10 cellular contexts compared by ENCODE assay signal in the genomic region with DNA sequence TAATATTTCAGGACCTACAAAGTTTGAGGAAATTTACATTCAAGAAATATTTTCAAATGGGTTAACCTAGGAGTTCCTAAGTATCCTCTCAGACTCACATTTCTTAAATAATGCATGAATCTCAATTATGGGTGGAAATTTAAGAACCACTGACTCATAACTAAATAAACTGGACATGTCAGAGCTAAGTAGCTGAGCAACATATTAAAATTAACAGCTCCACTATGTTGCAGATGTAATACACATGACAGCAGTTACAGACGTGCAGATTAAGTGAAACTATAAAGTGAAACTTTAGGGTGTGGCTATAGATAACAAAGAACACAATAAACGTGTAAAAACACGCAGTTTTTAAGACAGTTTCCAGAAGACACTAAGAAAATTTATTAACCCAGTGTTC. TPM values are rescaled to one million over a fixed set of nuclear protein-coding genes. Genes with fewer than 3 reads are reported as not detected.
A peak's percentile ranks its signal among the peaks of the same experiment; 100 is the strongest.
DNase-seq lines count a peak whose midpoint lies in the region; ATAC-seq and TF ChIP-seq lines count a peak whose summit lies in the region.
"Had no signal": no experiment of that assay in that cellular context is flagged by ENCODE, and none has a peak within 500 bp of the region (broad histone marks: within the 10 kb centered on the region; RNA-seq: fewer than 3 reads in every experiment).

No MANE protein-coding gene starts in this region.

- H3K27ac Mint-ChIP-seq in activated CD4-positive, alpha-beta T cell treated with anti-CD3 and anti-CD28 coated beads, Interleukin-2, amount 10 ng/mL, durations not matched to agents 7 days and 5 days = peak overlapping the region; percentile 20
- H3K27ac Mint-ChIP-seq in endothelial cell (ENCODE audit: unreplicated experiment) = no peak overlapping the region

- peak; percentile 90 for ATAC-seq in PC-3
- ATAC-seq in HG03139 (IDR thresholded peaks at IDR 0.05; ENCODE audit: unreplicated experiment) = no peak

- no TSS peak for BruUV-seq in PC-3 (replicated peaks; lab: Mats Ljungman, UMichigan)

- no peak for TF ChIP-seq POLR2A in suprapubic skin (IDR thresholded peaks at IDR 0.05)

- POLR2A ChIA-PET in activated CD4-positive, alpha-beta T cell treated with anti-CD3 and anti-CD28 coated beads, Interleukin-2, amount 10 ng/mL, durations not matched to agents 7 days and 5 days (lab: Charles Lee) = no interaction called here
- POLR2A ChIA-PET in PC-3 (lab: Charles Lee; ENCODE audit: unreplicated experiment) = interaction anchor here (0.6 kb wide), 1 partner anchor 231 kb away, joined by 5 read pairs; no protein-coding TSS in a partner anchor

- no peaks in the 10 kb centered on the region for H3F3A ChIP-seq in PC-3 (ENCODE audit: low read length, unreplicated experiment)

- H3K36me3 ChIP-seq in PC-3 (ENCODE audit: low read depth, low read length) (no peaks in the 10 kb centered on the region), suprapubic skin (peaks cover 3% of the 10 kb centered on the region)
- H3K36me3 ChIP-seq: upper lobe of left lung had no signal

- no peak overlapping the region for H3K9ac ChIP-seq in PC-3 (ENCODE audit: low read length)

- no peak for TF ChIP-seq EP300 in suprapubic skin (IDR thresholded peaks at IDR 0.05)

- no peaks in the 10 kb centered on the region for H3K9me3 Mint-ChIP-seq in activated CD4-positive, alpha-beta T cell treated with anti-CD3 and anti-CD28 coated beads, Interleukin-2, amount 10 ng/mL, durations not matched to agents 7 days and 5 days
- H3K9me3 Mint-ChIP-seq in endothelial cell (ENCODE audit: unreplicated experiment) = no peaks in the 10 kb centered on the region

- intact Hi-C loops in PC-3 (cut with micrococcal nuclease) = no loop called here

- no peaks in the 10 kb centered on the region for H3K36me3 Mint-ChIP-seq in activated CD4-positive, alpha-beta T cell treated with anti-CD3 and anti-CD28 coated beads, Interleukin-2, amount 10 ng/mL, durations not matched to agents 7 days and 5 days (ENCODE audit: low read depth)
- H3K36me3 Mint-ChIP-seq in endothelial cell (ENCODE audit: low read depth, unreplicated experiment) = no peaks in the 10 kb centered on the region

- CTCF ChIA-PET in activated CD4-positive, alpha-beta T cell treated with anti-CD3 and anti-CD28 coated beads, Interleukin-2, amount 10 ng/mL, durations not matched to agents 7 days and 5 days (lab: Charles Lee) = no interaction called here
- CTCF ChIA-PET in PC-3 (lab: Charles Lee) = interaction anchor here (0.6 to 1.2 kb wide), 2 partner anchors 24 to 25 kb away, joined by 3 to 10 read pairs; partner anchors contain the start of gene DNMBP

- TF ChIP-seq CTCF in PC-3 (conservative IDR thresholded peaks at IDR 0.05; ENCODE audit: low read depth, low read length) (no peak), fibroblast of villous mesenchyme (IDR thresholded peaks at IDR 0.05; ENCODE audit: insufficient read depth, low read depth, low read length) (no peak), suprapubic skin (IDR thresholded peaks at IDR 0.05) (no peak), endothelial cell (IDR thresholded peaks at IDR 0.05; ENCODE audit: unreplicated experiment) (no peak)

- H3K27me3 Mint-ChIP-seq in activated CD4-positive, alpha-beta T cell treated with anti-CD3 and anti-CD28 coated beads, Interleukin-2, amount 10 ng/mL, durations not matched to agents 7 days and 5 days = no peaks in the 10 kb centered on the region
- no peaks in the 10 kb centered on the region for H3K27me3 Mint-ChIP-seq in endothelial cell (ENCODE audit: unreplicated experiment)

- peak overlapping the region; percentile 60 for H3K27ac ChIP-seq in PC-3 (ENCODE audit: low read length)
- H3K27ac ChIP-seq in suprapubic skin = peak overlapping the region; percentile 78

- H3K9me3 ChIP-seq in PC-3 (ENCODE audit: low read length) (no peaks in the 10 kb centered on the region), suprapubic skin (no peaks in the 10 kb centered on the region)
- H3K9me3 ChIP-seq: upper lobe of left lung had no signal

- H3K9me2 ChIP-seq in PC-3 (replicated peaks; ENCODE audit: low read length) = no peaks in the 10 kb centered on the region

- H3K4me1 ChIP-seq in PC-3 (ENCODE audit: insufficient read depth, low read length) = peaks cover 16% of the 10 kb centered on the region
- peaks cover 58% of the 10 kb centered on the region for H3K4me1 ChIP-seq in suprapubic skin

- no peak overlapping the region for H2AFZ ChIP-seq in PC-3 (ENCODE audit: low read length)

- H3K27me3 ChIP-seq in PC-3 (ENCODE audit: low read length) (no peaks in the 10 kb centered on the region), suprapubic skin (no peaks in the 10 kb centered on the region)
- H3K27me3 ChIP-seq: upper lobe of left lung had no signal

- H3K4me1 Mint-ChIP-seq in activated CD4-positive, alpha-beta T cell treated with anti-CD3 and anti-CD28 coated beads, Interleukin-2, amount 10 ng/mL, durations not matched to agents 7 days and 5 days = peaks cover 5% of the 10 kb centered on the region
- H3K4me1 Mint-ChIP-seq in endothelial cell (ENCODE audit: unreplicated experiment) = peaks cover 11% of the 10 kb centered on the region

- DNase-seq in activated CD4-positive, alpha-beta T cell treated with anti-CD3 and anti-CD28 coated beads, Interleukin-2, amount 10 ng/mL, durations not matched to agents 7 days and 5 days = no peak
- no peak for DNase-seq in activated CD4-positive, alpha-beta T cell treated with anti-CD3 and anti-CD28 coated beads for 1 hour
- peak; percentile 49 for DNase-seq in PC-3
- DNase-seq in fibroblast of villous mesenchyme (ENCODE audit: low read depth) = peak; percentile 95
- DNase-seq in suprapubic skin (ENCODE audit: low spot score in 2 of 2) = no peak
- no peak for DNase-seq in NCI-H446 treated with DMSO at 0.1 percent for 48 hours (lab: John Stamatoyannopoulos, UW)
- DNase-seq in endothelial cell (ENCODE audit: low spot score) = no peak
- DNase-seq: kidney glomerular epithelial cell had no signal

- H3K4me3 Mint-ChIP-seq in activated CD4-positive, alpha-beta T cell treated with anti-CD3 and anti-CD28 coated beads, Interleukin-2, amount 10 ng/mL, durations not matched to agents 7 days and 5 days = no peak overlapping the region
- H3K4me3 Mint-ChIP-seq in endothelial cell (ENCODE audit: unreplicated experiment) = no peak overlapping the region

- no peaks in the 10 kb centered on the region for H4K20me1 ChIP-seq in PC-3 (ENCODE audit: low read length)

- H3K4me3 ChIP-seq in PC-3 (ENCODE audit: low read length) (peak overlapping the region; percentile 39; the same call in 1 of the 2 replicates), fibroblast of villous mesenchyme (ENCODE audit: low read depth, low read length) (peak overlapping the region; percentile 33), suprapubic skin (no peak overlapping the region)
- H3K4me3 ChIP-seq: upper lobe of left lung had no signal

- H3K79me2 ChIP-seq in PC-3 (ENCODE audit: low read length) = peaks cover 65% of the 10 kb centered on the region

- peak overlapping the region; percentile 72 for H3K4me2 ChIP-seq in PC-3 (ENCODE audit: low read length)

- 15% methylated on average over 3 of the region's 3 CpGs for WGBS in suprapubic skin

RNA-seq across cellular contexts. Expression of gene DNMBP, which starts 25.5 kb away (rescaled TPM):
- 1 to 10 TPM; 2.9 to 3.2 TPM for total RNA-seq in activated CD4-positive, alpha-beta T cell treated with anti-CD3 and anti-CD28 coated beads, Interleukin-2, amount 10 ng/mL, durations not matched to agents 7 days and 5 days
- total RNA-seq in PC-3 (2014; rRNA removed) = 6.2 and 8.1 TPM in 2 replicates
- total RNA-seq in fibroblast of villous mesenchyme = 27.6 and 31.2 TPM in 2 replicates
- 10 to 100 TPM; 43.4 to 89.6 (median 52.3) TPM for total RNA-seq in suprapubic skin
- total RNA-seq in endothelial cell (ENCODE audit: unreplicated experiment) = 21.8 TPM

Comparison
In these comparisons a context has a peak if more than half of its experiments do, and no peak if none do; other contexts are left out.
1. DNase-seq: peak in PC-3 (single experiment) and fibroblast of villous mesenchyme (single experiment); none in activated CD4-positive, alpha-beta T cell treated with anti-CD3 and anti-CD28 coated beads, Interleukin-2, amount 10 ng/mL, durations not matched to agents 7 days and 5 days (single experiment), activated CD4-positive, alpha-beta T cell treated with anti-CD3 and anti-CD28 coated beads for 1 hour (single experiment), suprapubic skin (0 of 2), NCI-H446 treated with DMSO at 0.1 percent for 48 hours (single experiment) and endothelial cell (single experiment).